In genomic region chr9:7058539-7058938, GRCh38 we compare ENCODE assay signal across 26 cellular contexts.
DNase-seq lines count a peak whose midpoint lies in the region; ATAC-seq and TF ChIP-seq lines count a peak whose summit lies in the region.
"Had no signal": no experiment of that assay in that cellular context is flagged by ENCODE, and none has a peak within 500 bp of the region (broad histone marks: within the 10 kb centered on the region; RNA-seq: fewer than 3 reads in every experiment).

No MANE protein-coding gene starts in this region.

- no peaks in the 10 kb centered on the region for H3K4me1 ChIP-seq in left lung
- H3K4me1 ChIP-seq: right lobe of liver, uterus had no signal

- H3K27me3 ChIP-seq in left lung (no peaks in the 10 kb centered on the region), dorsolateral prefrontal cortex (no peaks in the 10 kb centered on the region)
- H3K27me3 ChIP-seq: neutrophil, right lobe of liver, thyroid gland, uterus had no signal

- TF ChIP-seq CTCF in left lung (IDR thresholded peaks at IDR 0.05) = no peak
- TF ChIP-seq CTCF in dorsolateral prefrontal cortex (IDR thresholded peaks at IDR 0.05 in 54 of 56, conservative IDR thresholded peaks at IDR 0.05 in 2 of 56; ENCODE audit: low read depth in 1 of 56, partially characterized antibody in 56 of 56) = no peak

- H3K9me3 ChIP-seq in left lung = no peaks in the 10 kb centered on the region
- H3K9me3 ChIP-seq: neutrophil, right lobe of liver, thyroid gland, uterus had no signal

- ATAC-seq in left lung = peak; percentile 42
- ATAC-seq in HG02981 (IDR thresholded peaks at IDR 0.05; ENCODE audit: unreplicated experiment) = no peak
- ATAC-seq: activated CD8-positive, alpha-beta T cell treated with anti-CD3 and anti-CD28 coated beads, Interleukin-2, amount 10 ng/mL, durations not matched to agents 7 days and 5 days; GM23338; Panc1; right lobe of liver had no signal

- intact Hi-C loops in left lung (cut with DNase I) = loop anchor here in 1 of 2 donors (10.0 kb wide), 1 partner anchor 476 kb away; no protein-coding TSS in a partner anchor
- intact Hi-C loops in dorsolateral prefrontal cortex (cut with DNase I) = loop anchor here in 1 of 2 donors (10.0 kb wide), 2 partner anchors 104 to 206 kb away; no protein-coding TSS in a partner anchor

- H3K4me3 ChIP-seq in left lung (no peak overlapping the region), dorsolateral prefrontal cortex (no peak overlapping the region)
- H3K4me3 ChIP-seq: GM23338, right lobe of liver, thyroid gland, uterus had no signal

- H3K27ac ChIP-seq in left lung (no peak overlapping the region), dorsolateral prefrontal cortex (no peak overlapping the region)
- H3K27ac ChIP-seq: neutrophil, right lobe of liver, thyroid gland, uterus, WERI-Rb-1 had no signal

- DNase-seq in NCI-H524 (lab: John Stamatoyannopoulos, UW) (peak; percentile 10 to 65), NCI-H524 treated with DMSO at 0.1 percent for 48 hours (lab: John Stamatoyannopoulos, UW) (no peak), NCI-H1436 treated with DMSO at 0.1 percent for 48 hours (lab: John Stamatoyannopoulos, UW) (peak; percentile 16), astrocyte of the hippocampus (ENCODE audit: low read depth, low spot score) (peak; percentile 4), left lung (no peak), dorsolateral prefrontal cortex (no peak), NCI-H187 treated with DMSO at 0.1 percent for 48 hours (lab: John Stamatoyannopoulos, UW) (no peak)
- DNase-seq: activated CD4-positive, alpha-beta T cell treated with anti-CD3 and anti-CD28 coated beads for 4 hours; activated CD8-positive, alpha-beta T cell treated with anti-CD3 and anti-CD28 coated beads, Interleukin-2, amount 10 ng/mL, durations not matched to agents 7 days and 5 days; activated naive CD4-positive, alpha-beta T cell treated with anti-CD3 and anti-CD28 coated beads for 36 hours; AML-193; amniotic stem cell; CD4-positive, alpha-beta T cell; islet precursor cell; NCI-H2029 treated with DMSO at 0.1 percent for 48 hours; NCI-H510A treated with DMSO at 0.1 percent for 48 hours; right lobe of liver; Right ventricle myocardium superior; stimulated activated CD4-positive, alpha-beta T cell treated with anti-CD3 and anti-CD28 coated beads, Interleukin-4, amount 100 ng/mL, for 1 hour; thyroid gland; uterus; WERI-Rb-1 had no signal

- peaks cover 0 to 8% of the 10 kb centered on the region in 2 donors for H3K36me3 ChIP-seq in left lung
- H3K36me3 ChIP-seq: right lobe of liver, thyroid gland, uterus, WERI-Rb-1 had no signal

Comparison
In these comparisons a context has a peak if more than half of its experiments do, and no peak if none do; other contexts are left out.
1. DNase-seq: peak in NCI-H524 (2 of 2), NCI-H1436 treated with DMSO at 0.1 percent for 48 hours (single experiment) and astrocyte of the hippocampus (single experiment); none in NCI-H524 treated with DMSO at 0.1 percent for 48 hours (single experiment), left lung (0 of 2), dorsolateral prefrontal cortex (0 of 10) and NCI-H187 treated with DMSO at 0.1 percent for 48 hours (single experiment).